ENCODE assay signal across 26 cellular contexts in the genomic region with DNA sequence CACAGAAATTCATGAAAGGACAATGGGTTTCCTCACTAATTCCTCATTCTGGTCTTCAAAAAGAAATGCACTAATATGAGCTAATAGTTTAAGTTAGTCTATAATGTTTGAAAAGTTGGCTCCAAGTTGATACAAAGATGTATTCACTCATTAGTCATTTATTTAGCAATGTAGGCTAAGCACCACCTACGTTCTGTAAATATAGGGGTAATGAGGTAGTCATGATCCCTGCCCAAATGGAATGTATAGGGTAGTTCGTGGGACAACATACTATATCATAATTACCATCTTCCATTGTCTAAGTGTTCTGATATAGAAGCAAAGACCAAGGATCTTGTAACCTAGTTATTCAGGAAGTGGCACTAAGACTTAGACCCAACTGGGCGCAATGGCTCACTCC.
"Had no signal": no experiment of that assay in that cellular context is flagged by ENCODE, and none has a peak within 500 bp of the region (broad histone marks: within the 10 kb centered on the region; RNA-seq: fewer than 3 reads in every experiment).

No MANE protein-coding gene starts in this region.

- H2AFZ ChIP-seq: neural progenitor cell, parathyroid adenoma had no signal

- ATAC-seq: natural killer cell; psoas muscle; right cardiac atrium; right lobe of liver; stimulated activated effector memory CD8-positive, alpha-beta T cell treated with anti-CD3 and anti-CD28 coated beads, Interleukin-12 subunit alpha, Interleukin-12 subunit beta, amount 100 ng/mL, for 72 hours; stimulated activated naive B cell treated with anti-CD40 and anti-IgM and Interleukin-4, amounts not matched to agents 10 μg/mL and 1 μg/mL and 100 μg/mL, for 72 hours had no signal

- H3K4me2 ChIP-seq: neural progenitor cell had no signal

- H3K9me3 ChIP-seq: right lobe of liver, sigmoid colon, thoracic aorta, thyroid gland, upper lobe of left lung, vagina had no signal

- H3K9ac ChIP-seq: neural progenitor cell, parathyroid adenoma had no signal

- H3K36me3 ChIP-seq: neural progenitor cell, ovary, right lobe of liver, sigmoid colon, stomach, thoracic aorta, thyroid gland, tibial nerve, upper lobe of left lung, vagina had no signal

- FAIRE-seq: small intestine, urothelium cell line had no signal

- H3K4me3 ChIP-seq: neural progenitor cell, ovary, psoas muscle, right lobe of liver, sigmoid colon, stomach, thoracic aorta, thyroid gland, tibial nerve, upper lobe of left lung, vagina had no signal

- H3K4me1 ChIP-seq: neural progenitor cell, parathyroid adenoma, psoas muscle, right lobe of liver, sigmoid colon, stomach, tibial nerve, upper lobe of left lung, vagina had no signal

- H3K27me3 ChIP-seq: neural progenitor cell, ovary, right lobe of liver, sigmoid colon, stomach, thyroid gland, tibial nerve, upper lobe of left lung, vagina had no signal

- DNase-seq: natural killer cell; occipital lobe; ovary; posterior cingulate gyrus; psoas muscle; right cardiac atrium; right lobe of liver; sigmoid colon; small intestine; stimulated activated CD4-positive, alpha-beta T cell treated with anti-CD3 and anti-CD28 coated beads, Interleukin-15, amount 100 ng/mL, for 24 hours; stimulated activated CD4-positive, alpha-beta T cell treated with anti-CD3 and anti-CD28 coated beads, Interleukin-2, amount 100 ng/mL, for 24 hours; stimulated activated CD4-positive, alpha-beta T cell treated with anti-CD3 and anti-CD28 coated beads, Interleukin-2, amount 100 ng/mL, for 48 hours; stimulated activated CD4-positive, alpha-beta T cell treated with anti-CD3 and anti-CD28 coated beads, Interleukin-4, amount 100 ng/mL, for 24 hours; stimulated activated naive B cell treated with anti-CD40 and anti-IgM and Interleukin-4, amounts not matched to agents 10 μg/mL and 1 μg/mL and 100 μg/mL, for 72 hours; stimulated activated naive CD4-positive, alpha-beta T cell treated with Interleukin-2 at 50 U/mL for 16 hours; stomach; thyroid gland; trophoblast cell; upper lobe of left lung had no signal

- H3K79me2 ChIP-seq: parathyroid adenoma had no signal

- H3K27ac ChIP-seq: neural progenitor cell, ovary, parathyroid adenoma, psoas muscle, right lobe of liver, sigmoid colon, stomach, thoracic aorta, tibial nerve, upper lobe of left lung, vagina had no signal
